Comparison of ENCODE assay signal across 2 cellular contexts in genomic region chr3:99651561-99651960, GRCh38.
TF ChIP-seq lines count a peak whose summit lies in the region.

No MANE protein-coding gene starts in this region.

TF ChIP-seq in GM23338, 12 proteins besides CTCF, POLR2A, EP300 and RAD21 (continued from another document):
- TF ChIP-seq, protein P1, sequence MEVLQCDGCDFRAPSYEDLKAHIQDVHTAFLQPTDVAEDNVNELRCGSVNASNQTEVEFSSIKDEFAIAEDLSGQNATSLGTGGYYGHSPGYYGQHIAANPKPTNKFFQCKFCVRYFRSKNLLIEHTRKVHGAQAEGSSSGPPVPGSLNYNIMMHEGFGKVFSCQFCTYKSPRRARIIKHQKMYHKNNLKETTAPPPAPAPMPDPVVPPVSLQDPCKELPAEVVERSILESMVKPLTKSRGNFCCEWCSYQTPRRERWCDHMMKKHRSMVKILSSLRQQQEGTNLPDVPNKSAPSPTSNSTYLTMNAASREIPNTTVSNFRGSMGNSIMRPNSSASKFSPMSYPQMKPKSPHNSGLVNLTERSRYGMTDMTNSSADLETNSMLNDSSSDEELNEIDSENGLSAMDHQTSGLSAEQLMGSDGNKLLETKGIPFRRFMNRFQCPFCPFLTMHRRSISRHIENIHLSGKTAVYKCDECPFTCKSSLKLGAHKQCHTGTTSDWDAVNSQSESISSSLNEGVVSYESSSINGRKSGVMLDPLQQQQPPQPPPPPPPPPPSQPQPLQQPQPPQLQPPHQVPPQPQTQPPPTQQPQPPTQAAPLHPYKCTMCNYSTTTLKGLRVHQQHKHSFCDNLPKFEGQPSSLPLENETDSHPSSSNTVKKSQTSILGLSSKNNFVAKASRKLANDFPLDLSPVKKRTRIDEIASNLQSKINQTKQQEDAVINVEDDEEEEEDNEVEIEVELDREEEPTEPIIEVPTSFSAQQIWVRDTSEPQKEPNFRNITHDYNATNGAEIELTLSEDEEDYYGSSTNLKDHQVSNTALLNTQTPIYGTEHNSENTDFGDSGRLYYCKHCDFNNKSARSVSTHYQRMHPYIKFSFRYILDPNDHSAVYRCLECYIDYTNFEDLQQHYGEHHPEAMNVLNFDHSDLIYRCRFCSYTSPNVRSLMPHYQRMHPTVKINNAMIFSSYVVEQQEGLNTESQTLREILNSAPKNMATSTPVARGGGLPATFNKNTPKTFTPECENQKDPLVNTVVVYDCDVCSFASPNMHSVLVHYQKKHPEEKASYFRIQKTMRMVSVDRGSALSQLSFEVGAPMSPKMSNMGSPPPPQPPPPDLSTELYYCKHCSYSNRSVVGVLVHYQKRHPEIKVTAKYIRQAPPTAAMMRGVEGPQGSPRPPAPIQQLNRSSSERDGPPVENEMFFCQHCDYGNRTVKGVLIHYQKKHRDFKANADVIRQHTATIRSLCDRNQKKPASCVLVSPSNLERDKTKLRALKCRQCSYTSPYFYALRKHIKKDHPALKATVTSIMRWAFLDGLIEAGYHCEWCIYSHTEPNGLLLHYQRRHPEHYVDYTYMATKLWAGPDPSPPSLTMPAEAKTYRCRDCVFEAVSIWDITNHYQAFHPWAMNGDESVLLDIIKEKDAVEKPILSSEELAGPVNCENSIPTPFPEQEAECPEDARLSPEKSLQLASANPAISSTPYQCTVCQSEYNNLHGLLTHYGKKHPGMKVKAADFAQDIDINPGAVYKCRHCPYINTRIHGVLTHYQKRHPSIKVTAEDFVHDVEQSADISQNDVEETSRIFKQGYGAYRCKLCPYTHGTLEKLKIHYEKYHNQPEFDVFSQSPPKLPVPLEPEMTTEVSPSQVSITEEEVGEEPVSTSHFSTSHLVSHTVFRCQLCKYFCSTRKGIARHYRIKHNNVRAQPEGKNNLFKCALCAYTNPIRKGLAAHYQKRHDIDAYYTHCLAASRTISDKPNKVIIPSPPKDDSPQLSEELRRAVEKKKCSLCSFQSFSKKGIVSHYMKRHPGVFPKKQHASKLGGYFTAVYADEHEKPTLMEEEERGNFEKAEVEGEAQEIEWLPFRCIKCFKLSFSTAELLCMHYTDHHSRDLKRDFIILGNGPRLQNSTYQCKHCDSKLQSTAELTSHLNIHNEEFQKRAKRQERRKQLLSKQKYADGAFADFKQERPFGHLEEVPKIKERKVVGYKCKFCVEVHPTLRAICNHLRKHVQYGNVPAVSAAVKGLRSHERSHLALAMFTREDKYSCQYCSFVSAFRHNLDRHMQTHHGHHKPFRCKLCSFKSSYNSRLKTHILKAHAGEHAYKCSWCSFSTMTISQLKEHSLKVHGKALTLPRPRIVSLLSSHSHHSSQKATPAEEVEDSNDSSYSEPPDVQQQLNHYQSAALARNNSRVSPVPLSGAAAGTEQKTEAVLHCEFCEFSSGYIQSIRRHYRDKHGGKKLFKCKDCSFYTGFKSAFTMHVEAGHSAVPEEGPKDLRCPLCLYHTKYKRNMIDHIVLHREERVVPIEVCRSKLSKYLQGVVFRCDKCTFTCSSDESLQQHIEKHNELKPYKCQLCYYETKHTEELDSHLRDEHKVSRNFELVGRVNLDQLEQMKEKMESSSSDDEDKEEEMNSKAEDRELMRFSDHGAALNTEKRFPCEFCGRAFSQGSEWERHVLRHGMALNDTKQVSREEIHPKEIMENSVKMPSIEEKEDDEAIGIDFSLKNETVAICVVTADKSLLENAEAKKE (CRISPR knock-in tag; IDR thresholded peaks at IDR 0.05): no peak
- TF ChIP-seq EZH2phosphoT487 (IDR thresholded peaks at IDR 0.05; ENCODE audit: unreplicated experiment): no peak
- no peak for TF ChIP-seq CREB1 (CRISPR knock-in tag; IDR thresholded peaks at IDR 0.05; ENCODE audit: low read depth)
- TF ChIP-seq REST (IDR thresholded peaks at IDR 0.05; ENCODE audit: unreplicated experiment): no peak
- no peak for TF ChIP-seq JUNB (IDR thresholded peaks at IDR 0.05; ENCODE audit: unreplicated experiment)
- TF ChIP-seq, protein P2, sequence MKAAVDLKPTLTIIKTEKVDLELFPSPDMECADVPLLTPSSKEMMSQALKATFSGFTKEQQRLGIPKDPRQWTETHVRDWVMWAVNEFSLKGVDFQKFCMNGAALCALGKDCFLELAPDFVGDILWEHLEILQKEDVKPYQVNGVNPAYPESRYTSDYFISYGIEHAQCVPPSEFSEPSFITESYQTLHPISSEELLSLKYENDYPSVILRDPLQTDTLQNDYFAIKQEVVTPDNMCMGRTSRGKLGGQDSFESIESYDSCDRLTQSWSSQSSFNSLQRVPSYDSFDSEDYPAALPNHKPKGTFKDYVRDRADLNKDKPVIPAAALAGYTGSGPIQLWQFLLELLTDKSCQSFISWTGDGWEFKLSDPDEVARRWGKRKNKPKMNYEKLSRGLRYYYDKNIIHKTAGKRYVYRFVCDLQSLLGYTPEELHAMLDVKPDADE (IDR thresholded peaks at IDR 0.05): no peak

TF ChIP-seq in WTC11, 78 proteins besides CTCF, POLR2A, EP300 and RAD21 (continued from another document):
- no peak for TF ChIP-seq ZNF532 (CRISPR knock-in tag; IDR thresholded peaks at IDR 0.05; ENCODE audit: borderline replicate concordance)
- TF ChIP-seq TEAD1 (CRISPR knock-in tag; IDR thresholded peaks at IDR 0.05): no peak
- no peak for TF ChIP-seq ZBTB21 (CRISPR knock-in tag; IDR thresholded peaks at IDR 0.05; ENCODE audit: borderline replicate concordance)
- TF ChIP-seq, protein P3, sequence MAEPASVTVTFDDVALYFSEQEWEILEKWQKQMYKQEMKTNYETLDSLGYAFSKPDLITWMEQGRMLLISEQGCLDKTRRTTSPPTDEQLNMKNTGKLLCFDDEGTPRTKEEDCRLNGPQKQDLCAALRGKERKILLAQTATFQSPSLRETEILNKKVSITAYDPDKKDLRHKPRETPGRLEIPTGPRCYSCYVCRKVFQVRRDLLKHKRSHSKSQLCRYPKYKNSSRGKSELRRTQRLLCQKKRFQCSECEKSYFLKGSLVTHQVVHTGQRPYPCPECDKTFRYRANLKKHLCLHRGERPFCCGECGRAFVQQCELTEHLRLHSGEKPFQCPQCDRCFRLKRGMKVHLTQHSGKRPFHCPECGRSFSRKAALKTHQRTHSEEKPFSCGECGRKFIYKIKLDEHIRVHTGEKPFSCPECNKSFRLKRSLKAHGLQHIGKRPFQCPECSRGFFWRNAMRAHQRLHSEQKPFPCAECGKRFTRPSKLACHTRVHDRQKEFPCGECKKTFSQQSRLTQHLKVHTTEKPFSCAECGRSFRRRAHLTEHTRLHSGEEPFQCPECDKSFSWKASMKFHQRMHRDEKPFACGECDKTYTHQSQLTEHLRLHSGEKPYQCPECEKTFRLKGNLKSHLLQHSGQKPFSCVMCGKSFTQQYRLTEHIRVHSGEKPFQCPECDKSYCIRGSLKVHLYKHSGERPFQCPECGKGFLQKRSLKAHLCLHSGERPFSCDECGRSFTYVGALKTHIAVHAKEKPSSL (CRISPR knock-in tag; conservative IDR thresholded peaks at IDR 0.05): no peak
- TF ChIP-seq ERG (CRISPR knock-in tag; IDR thresholded peaks at IDR 0.05): no peak
- no peak for TF ChIP-seq ZSCAN18 (CRISPR knock-in tag; IDR thresholded peaks at IDR 0.05)
- TF ChIP-seq ETV6 (CRISPR knock-in tag; IDR thresholded peaks at IDR 0.05): no peak
- no peak for TF ChIP-seq HMGA2 (CRISPR knock-in tag; IDR thresholded peaks at IDR 0.05)
- TF ChIP-seq, protein P4, sequence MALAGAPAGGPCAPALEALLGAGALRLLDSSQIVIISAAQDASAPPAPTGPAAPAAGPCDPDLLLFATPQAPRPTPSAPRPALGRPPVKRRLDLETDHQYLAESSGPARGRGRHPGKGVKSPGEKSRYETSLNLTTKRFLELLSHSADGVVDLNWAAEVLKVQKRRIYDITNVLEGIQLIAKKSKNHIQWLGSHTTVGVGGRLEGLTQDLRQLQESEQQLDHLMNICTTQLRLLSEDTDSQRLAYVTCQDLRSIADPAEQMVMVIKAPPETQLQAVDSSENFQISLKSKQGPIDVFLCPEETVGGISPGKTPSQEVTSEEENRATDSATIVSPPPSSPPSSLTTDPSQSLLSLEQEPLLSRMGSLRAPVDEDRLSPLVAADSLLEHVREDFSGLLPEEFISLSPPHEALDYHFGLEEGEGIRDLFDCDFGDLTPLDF (CRISPR knock-in tag; IDR thresholded peaks at IDR 0.05): no peak
- no peak for TF ChIP-seq ATF1 (CRISPR knock-in tag; IDR thresholded peaks at IDR 0.05)
- TF ChIP-seq, protein P5, sequence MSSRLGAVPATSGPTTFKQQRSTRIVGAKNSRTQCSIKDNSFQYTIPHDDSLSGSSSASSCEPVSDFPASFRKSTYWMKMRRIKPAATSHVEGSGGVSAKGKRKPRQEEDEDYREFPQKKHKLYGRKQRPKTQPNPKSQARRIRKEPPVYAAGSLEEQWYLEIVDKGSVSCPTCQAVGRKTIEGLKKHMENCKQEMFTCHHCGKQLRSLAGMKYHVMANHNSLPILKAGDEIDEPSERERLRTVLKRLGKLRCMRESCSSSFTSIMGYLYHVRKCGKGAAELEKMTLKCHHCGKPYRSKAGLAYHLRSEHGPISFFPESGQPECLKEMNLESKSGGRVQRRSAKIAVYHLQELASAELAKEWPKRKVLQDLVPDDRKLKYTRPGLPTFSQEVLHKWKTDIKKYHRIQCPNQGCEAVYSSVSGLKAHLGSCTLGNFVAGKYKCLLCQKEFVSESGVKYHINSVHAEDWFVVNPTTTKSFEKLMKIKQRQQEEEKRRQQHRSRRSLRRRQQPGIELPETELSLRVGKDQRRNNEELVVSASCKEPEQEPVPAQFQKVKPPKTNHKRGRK (CRISPR knock-in tag; IDR thresholded peaks at IDR 0.05; ENCODE audit: borderline replicate concordance): no peak
- TF ChIP-seq MXD4 (CRISPR knock-in tag; IDR thresholded peaks at IDR 0.05; ENCODE audit: borderline replicate concordance): no peak
- no peak for TF ChIP-seq FOXP1 (CRISPR knock-in tag; IDR thresholded peaks at IDR 0.05; ENCODE audit: borderline replicate concordance)
